Comparison of ENCODE assay signal across 19 cellular contexts in genomic region chr9:101271102-101271501, GRCh38.
"Had no signal": no experiment of that assay in that cellular context is flagged by ENCODE, and none has a peak within 500 bp of the region (broad histone marks: within the 10 kb centered on the region; RNA-seq: fewer than 3 reads in every experiment).

No MANE protein-coding gene starts in this region.

- H3K9me3 ChIP-seq: esophagus squamous epithelium, neutrophil, thyroid gland, upper lobe of left lung, uterus had no signal

- H3K4me1 Mint-ChIP-seq: naive thymus-derived CD8-positive, alpha-beta T cell; stimulated activated naive CD8-positive, alpha-beta T cell treated with anti-CD3 and anti-CD28 coated beads, Interleukin-15, amount 100 ng/mL, for 72 hours had no signal

- H3K36me3 Mint-ChIP-seq: naive thymus-derived CD8-positive, alpha-beta T cell; stimulated activated naive B cell treated with anti-CD40 and anti-IgM and Interleukin-4, amounts not matched to agents 10 μg/mL and 1 μg/mL and 100 μg/mL, for 72 hours had no signal

- H3K27ac ChIP-seq: epithelial cell of prostate, esophagus squamous epithelium, hepatocyte, neutrophil, thyroid gland, upper lobe of left lung, uterus had no signal

- H3K4me3 ChIP-seq: esophagus squamous epithelium, hepatocyte, thyroid gland, upper lobe of left lung, uterus had no signal

- H3K27me3 ChIP-seq: hepatocyte, neutrophil, thyroid gland, upper lobe of left lung, uterus had no signal

- FAIRE-seq: kidney had no signal

- ATAC-seq: effector memory CD8-positive, alpha-beta T cell; left cardiac atrium; naive thymus-derived CD8-positive, alpha-beta T cell; sciatic nerve; stimulated activated naive B cell treated with anti-CD40 and anti-IgM and Interleukin-4, amounts not matched to agents 10 μg/mL and 1 μg/mL and 100 μg/mL, for 72 hours; stimulated activated naive CD8-positive, alpha-beta T cell treated with anti-CD3 and anti-CD28 coated beads, Interleukin-15, amount 100 ng/mL, for 72 hours had no signal

- H3K9me3 Mint-ChIP-seq: effector memory CD8-positive, alpha-beta T cell; stimulated activated naive B cell treated with anti-CD40 and anti-IgM and Interleukin-4, amounts not matched to agents 10 μg/mL and 1 μg/mL and 100 μg/mL, for 72 hours; stimulated activated naive CD8-positive, alpha-beta T cell treated with anti-CD3 and anti-CD28 coated beads, Interleukin-15, amount 100 ng/mL, for 72 hours had no signal

- H3K27ac Mint-ChIP-seq: effector memory CD8-positive, alpha-beta T cell; naive thymus-derived CD8-positive, alpha-beta T cell; stimulated activated naive B cell treated with anti-CD40 and anti-IgM and Interleukin-4, amounts not matched to agents 10 μg/mL and 1 μg/mL and 100 μg/mL, for 72 hours; stimulated activated naive CD8-positive, alpha-beta T cell treated with anti-CD3 and anti-CD28 coated beads, Interleukin-15, amount 100 ng/mL, for 72 hours had no signal

- H3K36me3 ChIP-seq: esophagus squamous epithelium, neutrophil, thyroid gland, upper lobe of left lung, uterus had no signal

- DNase-seq: effector memory CD8-positive, alpha-beta T cell; esophagus squamous epithelium; foreskin fibroblast; kidney; left cardiac atrium; mesendoderm; naive thymus-derived CD8-positive, alpha-beta T cell; posterior cingulate gyrus; stimulated activated CD4-positive, alpha-beta T cell treated with anti-CD3 and anti-CD28 coated beads, Interleukin-2, amount 100 ng/mL, for 24 hours; stimulated activated CD4-positive, alpha-beta T cell treated with anti-CD3 and anti-CD28 coated beads, Interleukin-4, amount 100 ng/mL, for 4 hours; stimulated activated naive B cell treated with anti-CD40 and anti-IgM and Interleukin-4, amounts not matched to agents 10 μg/mL and 1 μg/mL and 100 μg/mL, for 72 hours; stimulated activated naive CD8-positive, alpha-beta T cell treated with anti-CD3 and anti-CD28 coated beads, Interleukin-15, amount 100 ng/mL, for 72 hours; thyroid gland; upper lobe of left lung; uterus had no signal

- H3K4me1 ChIP-seq: thyroid gland, upper lobe of left lung, uterus had no signal

- H3K4me3 Mint-ChIP-seq: effector memory CD8-positive, alpha-beta T cell; naive thymus-derived CD8-positive, alpha-beta T cell; stimulated activated naive B cell treated with anti-CD40 and anti-IgM and Interleukin-4, amounts not matched to agents 10 μg/mL and 1 μg/mL and 100 μg/mL, for 72 hours; stimulated activated naive CD8-positive, alpha-beta T cell treated with anti-CD3 and anti-CD28 coated beads, Interleukin-15, amount 100 ng/mL, for 72 hours had no signal
